1 cellular context compared by ENCODE assay signal in the genomic region with DNA sequence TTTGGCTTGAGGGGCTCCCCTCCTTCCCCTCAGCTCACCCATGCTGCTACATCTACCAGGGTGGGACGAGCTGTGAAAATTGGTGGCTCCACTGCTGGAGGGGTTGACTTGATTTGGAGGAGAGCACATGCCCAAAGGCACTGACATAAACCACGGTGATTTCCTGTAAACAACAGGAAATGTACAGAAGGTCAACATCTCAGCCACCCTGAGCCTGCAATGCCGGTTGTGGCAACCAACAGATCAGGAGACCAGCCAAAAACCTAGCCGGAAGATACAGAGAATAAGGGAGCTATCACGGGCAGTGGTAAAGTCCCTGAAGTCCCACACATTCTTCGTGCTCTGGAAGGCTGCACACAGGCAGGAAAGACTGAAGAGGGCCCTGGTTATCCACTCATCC.
TF ChIP-seq lines count a peak whose summit lies in the region.

No MANE protein-coding gene starts in this region.

TF ChIP-seq in GM23338, 12 proteins besides CTCF, POLR2A, EP300 and RAD21 (continued from another document):
- TF ChIP-seq, protein P1, sequence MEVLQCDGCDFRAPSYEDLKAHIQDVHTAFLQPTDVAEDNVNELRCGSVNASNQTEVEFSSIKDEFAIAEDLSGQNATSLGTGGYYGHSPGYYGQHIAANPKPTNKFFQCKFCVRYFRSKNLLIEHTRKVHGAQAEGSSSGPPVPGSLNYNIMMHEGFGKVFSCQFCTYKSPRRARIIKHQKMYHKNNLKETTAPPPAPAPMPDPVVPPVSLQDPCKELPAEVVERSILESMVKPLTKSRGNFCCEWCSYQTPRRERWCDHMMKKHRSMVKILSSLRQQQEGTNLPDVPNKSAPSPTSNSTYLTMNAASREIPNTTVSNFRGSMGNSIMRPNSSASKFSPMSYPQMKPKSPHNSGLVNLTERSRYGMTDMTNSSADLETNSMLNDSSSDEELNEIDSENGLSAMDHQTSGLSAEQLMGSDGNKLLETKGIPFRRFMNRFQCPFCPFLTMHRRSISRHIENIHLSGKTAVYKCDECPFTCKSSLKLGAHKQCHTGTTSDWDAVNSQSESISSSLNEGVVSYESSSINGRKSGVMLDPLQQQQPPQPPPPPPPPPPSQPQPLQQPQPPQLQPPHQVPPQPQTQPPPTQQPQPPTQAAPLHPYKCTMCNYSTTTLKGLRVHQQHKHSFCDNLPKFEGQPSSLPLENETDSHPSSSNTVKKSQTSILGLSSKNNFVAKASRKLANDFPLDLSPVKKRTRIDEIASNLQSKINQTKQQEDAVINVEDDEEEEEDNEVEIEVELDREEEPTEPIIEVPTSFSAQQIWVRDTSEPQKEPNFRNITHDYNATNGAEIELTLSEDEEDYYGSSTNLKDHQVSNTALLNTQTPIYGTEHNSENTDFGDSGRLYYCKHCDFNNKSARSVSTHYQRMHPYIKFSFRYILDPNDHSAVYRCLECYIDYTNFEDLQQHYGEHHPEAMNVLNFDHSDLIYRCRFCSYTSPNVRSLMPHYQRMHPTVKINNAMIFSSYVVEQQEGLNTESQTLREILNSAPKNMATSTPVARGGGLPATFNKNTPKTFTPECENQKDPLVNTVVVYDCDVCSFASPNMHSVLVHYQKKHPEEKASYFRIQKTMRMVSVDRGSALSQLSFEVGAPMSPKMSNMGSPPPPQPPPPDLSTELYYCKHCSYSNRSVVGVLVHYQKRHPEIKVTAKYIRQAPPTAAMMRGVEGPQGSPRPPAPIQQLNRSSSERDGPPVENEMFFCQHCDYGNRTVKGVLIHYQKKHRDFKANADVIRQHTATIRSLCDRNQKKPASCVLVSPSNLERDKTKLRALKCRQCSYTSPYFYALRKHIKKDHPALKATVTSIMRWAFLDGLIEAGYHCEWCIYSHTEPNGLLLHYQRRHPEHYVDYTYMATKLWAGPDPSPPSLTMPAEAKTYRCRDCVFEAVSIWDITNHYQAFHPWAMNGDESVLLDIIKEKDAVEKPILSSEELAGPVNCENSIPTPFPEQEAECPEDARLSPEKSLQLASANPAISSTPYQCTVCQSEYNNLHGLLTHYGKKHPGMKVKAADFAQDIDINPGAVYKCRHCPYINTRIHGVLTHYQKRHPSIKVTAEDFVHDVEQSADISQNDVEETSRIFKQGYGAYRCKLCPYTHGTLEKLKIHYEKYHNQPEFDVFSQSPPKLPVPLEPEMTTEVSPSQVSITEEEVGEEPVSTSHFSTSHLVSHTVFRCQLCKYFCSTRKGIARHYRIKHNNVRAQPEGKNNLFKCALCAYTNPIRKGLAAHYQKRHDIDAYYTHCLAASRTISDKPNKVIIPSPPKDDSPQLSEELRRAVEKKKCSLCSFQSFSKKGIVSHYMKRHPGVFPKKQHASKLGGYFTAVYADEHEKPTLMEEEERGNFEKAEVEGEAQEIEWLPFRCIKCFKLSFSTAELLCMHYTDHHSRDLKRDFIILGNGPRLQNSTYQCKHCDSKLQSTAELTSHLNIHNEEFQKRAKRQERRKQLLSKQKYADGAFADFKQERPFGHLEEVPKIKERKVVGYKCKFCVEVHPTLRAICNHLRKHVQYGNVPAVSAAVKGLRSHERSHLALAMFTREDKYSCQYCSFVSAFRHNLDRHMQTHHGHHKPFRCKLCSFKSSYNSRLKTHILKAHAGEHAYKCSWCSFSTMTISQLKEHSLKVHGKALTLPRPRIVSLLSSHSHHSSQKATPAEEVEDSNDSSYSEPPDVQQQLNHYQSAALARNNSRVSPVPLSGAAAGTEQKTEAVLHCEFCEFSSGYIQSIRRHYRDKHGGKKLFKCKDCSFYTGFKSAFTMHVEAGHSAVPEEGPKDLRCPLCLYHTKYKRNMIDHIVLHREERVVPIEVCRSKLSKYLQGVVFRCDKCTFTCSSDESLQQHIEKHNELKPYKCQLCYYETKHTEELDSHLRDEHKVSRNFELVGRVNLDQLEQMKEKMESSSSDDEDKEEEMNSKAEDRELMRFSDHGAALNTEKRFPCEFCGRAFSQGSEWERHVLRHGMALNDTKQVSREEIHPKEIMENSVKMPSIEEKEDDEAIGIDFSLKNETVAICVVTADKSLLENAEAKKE (CRISPR knock-in tag; IDR thresholded peaks at IDR 0.05) = no peak
- TF ChIP-seq REST (IDR thresholded peaks at IDR 0.05; ENCODE audit: unreplicated experiment) (no peak), ZNF331 (CRISPR knock-in tag; IDR thresholded peaks at IDR 0.05; ENCODE audit: low read depth) (no peak), STAT1 (IDR thresholded peaks at IDR 0.05; ENCODE audit: unreplicated experiment) (no peak), POLR2AphosphoS5 (IDR thresholded peaks at IDR 0.05; ENCODE audit: low read depth) (no peak), EZH2 (IDR thresholded peaks at IDR 0.05; ENCODE audit: low read depth, unreplicated experiment) (no peak)
